1 cellular context compared by ENCODE assay signal in the genomic region with DNA sequence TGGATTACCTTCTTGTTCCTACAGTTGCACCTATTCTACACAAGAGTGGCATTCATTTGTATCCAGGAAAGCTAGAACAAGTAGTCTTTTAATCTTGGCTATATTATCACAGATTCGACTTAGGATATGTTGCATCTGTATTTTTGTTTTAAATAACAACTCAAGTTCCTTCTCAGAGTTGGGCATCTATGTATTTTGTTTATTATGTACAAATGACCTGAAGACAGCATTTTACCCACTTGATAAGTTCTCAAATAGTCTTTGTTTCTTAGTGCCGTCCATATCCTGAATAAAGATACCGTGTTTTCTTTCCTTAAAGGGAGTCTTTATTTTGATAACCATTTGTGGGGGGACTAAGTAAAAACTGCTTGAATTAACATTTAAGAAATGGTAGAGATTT.
TF ChIP-seq lines count a peak whose summit lies in the region.

No MANE protein-coding gene starts in this region.

TF ChIP-seq in liver, 16 proteins besides CTCF, POLR2A, EP300 and RAD21 (continued from another document):
- TF ChIP-seq, protein P1, sequence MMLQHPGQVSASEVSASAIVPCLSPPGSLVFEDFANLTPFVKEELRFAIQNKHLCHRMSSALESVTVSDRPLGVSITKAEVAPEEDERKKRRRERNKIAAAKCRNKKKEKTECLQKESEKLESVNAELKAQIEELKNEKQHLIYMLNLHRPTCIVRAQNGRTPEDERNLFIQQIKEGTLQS (IDR thresholded peaks at IDR 0.05): no peak
- no peak for TF ChIP-seq RXRA (IDR thresholded peaks at IDR 0.05)
- no peak for TF ChIP-seq HNF4G (IDR thresholded peaks at IDR 0.05)
- TF ChIP-seq, protein P2, sequence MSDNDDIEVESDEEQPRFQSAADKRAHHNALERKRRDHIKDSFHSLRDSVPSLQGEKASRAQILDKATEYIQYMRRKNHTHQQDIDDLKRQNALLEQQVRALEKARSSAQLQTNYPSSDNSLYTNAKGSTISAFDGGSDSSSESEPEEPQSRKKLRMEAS (IDR thresholded peaks at IDR 0.05): no peak
- TF ChIP-seq SP1 (IDR thresholded peaks at IDR 0.05): no peak
